Comparison of ENCODE assay signal across 17 cellular contexts in the genomic region with DNA sequence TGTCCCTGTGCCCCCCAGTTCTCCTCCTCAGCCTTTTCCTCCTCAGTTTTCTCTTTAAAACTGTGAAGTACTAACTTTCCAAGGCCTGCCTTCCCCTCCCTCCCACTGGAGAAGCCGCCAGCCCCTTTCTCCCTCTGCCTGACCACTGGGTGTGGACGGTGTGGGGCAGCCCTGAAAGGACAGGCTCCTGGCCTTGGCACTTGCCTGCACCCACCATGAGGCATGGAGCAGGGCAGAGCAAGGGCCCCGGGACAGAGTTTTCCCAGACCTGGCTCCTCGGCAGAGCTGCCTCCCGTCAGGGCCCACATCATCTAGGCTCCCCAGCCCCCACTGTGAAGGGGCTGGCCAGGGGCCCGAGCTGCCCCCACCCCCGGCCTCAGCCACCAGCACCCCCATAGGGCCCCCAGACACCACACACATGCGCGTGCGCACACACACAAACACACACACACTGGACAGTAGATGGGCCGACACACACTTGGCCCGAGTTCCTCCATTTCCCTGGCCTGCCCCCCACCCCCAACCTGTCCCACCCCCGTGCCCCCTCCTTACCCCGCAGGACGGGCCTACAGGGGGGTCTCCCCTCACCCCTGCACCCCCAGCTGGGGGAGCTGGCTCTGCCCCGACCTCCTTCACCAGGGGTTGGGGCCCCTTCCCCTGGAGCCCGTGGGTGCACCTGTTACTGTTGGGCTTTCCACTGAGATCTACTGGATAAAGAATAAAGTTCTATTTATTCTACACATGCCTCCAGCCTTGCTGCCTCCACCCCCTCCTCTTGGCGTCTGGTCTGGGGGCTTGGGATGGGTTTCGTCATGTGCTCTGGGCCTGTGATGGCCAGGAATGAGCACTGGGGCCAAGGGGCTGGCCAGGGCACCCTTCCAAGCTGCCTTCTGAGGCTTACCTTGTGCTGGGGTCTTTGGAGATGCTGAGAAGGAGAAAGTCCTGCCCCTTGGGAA. TPM values are rescaled to one million over a fixed set of nuclear protein-coding genes. Genes with fewer than 3 reads are reported as not detected.
DNase-seq lines count a peak whose midpoint lies in the region; ATAC-seq, FAIRE-seq and TF ChIP-seq lines count a peak whose summit lies in the region.
"Had no signal": no experiment of that assay in that cellular context is flagged by ENCODE, and none has a peak within 500 bp of the region (broad histone marks: within the 10 kb centered on the region; RNA-seq: fewer than 3 reads in every experiment).

No MANE protein-coding gene starts in this region.

- H3K9ac ChIP-seq in adipocyte (ENCODE audit: low read length): peak overlapping the region; percentile 11

- H3K36me3 ChIP-seq in adipocyte (ENCODE audit: control insufficient read depth, insufficient read depth, low read length, severe bottlenecking): peaks cover 31% of the 10 kb centered on the region

- intact Hi-C loops in posterior vena cava (cut with DNase I): loop anchor here in 1 of 2 donors (10.0 kb wide), 1 partner anchor 142 kb away; the partner anchor contains the start of gene WIPF2

- no peak for FAIRE-seq in GM12892 (lab: Jason Lieb, UNC)

- H3K4me1 ChIP-seq in adipocyte (ENCODE audit: control insufficient read depth, insufficient read depth, low read length): peaks cover 28% of the 10 kb centered on the region

- ATAC-seq in GM19397 (IDR thresholded peaks at IDR 0.05; ENCODE audit: unreplicated experiment) (no peak), HG02763 (IDR thresholded peaks at IDR 0.05; ENCODE audit: unreplicated experiment) (no peak), HG03159 (IDR thresholded peaks at IDR 0.05; ENCODE audit: unreplicated experiment) (no peak)
- ATAC-seq: effector memory CD8-positive, alpha-beta T cell; natural killer cell; WTC11 had no signal

- no peak overlapping the region for H3K4me3 ChIP-seq in adipocyte (ENCODE audit: low read length)
- H3K4me3 ChIP-seq: adrenal gland had no signal

- H3K9me3 ChIP-seq in adipocyte (ENCODE audit: control insufficient read depth, low read length): no peaks in the 10 kb centered on the region
- H3K9me3 ChIP-seq: adrenal gland had no signal

- no peak for TF ChIP-seq POLR2A in GM12892 (IDR thresholded peaks at IDR 0.05; ENCODE audit: low read depth, low read length)

- DNase-seq in GM12892 (ENCODE audit: insufficient read length) (peak; percentile 19), adipocyte (ENCODE audit: low read depth) (no peak), islet precursor cell (peak; percentile 55), posterior vena cava (ENCODE audit: low spot score) (peak; percentile 80), NCI-H2029 (lab: John Stamatoyannopoulos, UW) (no peak)
- DNase-seq: effector memory CD8-positive, alpha-beta T cell; EL; natural killer cell; NCI-H446 treated with DMSO at 0.1 percent for 48 hours; substantia nigra had no signal

- no peaks in the 10 kb centered on the region for H3K27me3 ChIP-seq in adipocyte (replicated peaks; ENCODE audit: control insufficient read depth, insufficient read depth, low read length)
- H3K27me3 ChIP-seq: adrenal gland had no signal

RNA-seq across cellular contexts. Expression of gene GJD3, which starts 7.4 kb away (rescaled TPM):
- polyA plus RNA-seq in GM12892 (2012; ENCODE audit: missing spikeins): not detected
- under 1 TPM; 0.79 to 1.00 TPM for total RNA-seq in posterior vena cava
- total RNA-seq: lower leg skin, MCF 10A, natural killer cell had no signal
- polyA plus RNA-seq: adrenal gland had no signal

RNA-seq across cellular contexts. Expression of gene RARA, which starts 48.2 kb away (rescaled TPM):
- polyA plus RNA-seq in GM12892 (2012; ENCODE audit: missing spikeins): 24.3 TPM
- total RNA-seq in posterior vena cava: 10 to 100 TPM; 47.5 to 54.5 TPM

Comparison
In these comparisons a context has a peak if more than half of its experiments do, and no peak if none do; other contexts are left out.
1. DNase-seq: peak in GM12892 (single experiment), islet precursor cell (single experiment) and posterior vena cava (single experiment); none in adipocyte (single experiment) and NCI-H2029 (single experiment).